8 cellular contexts compared by ENCODE assay signal in the genomic region with DNA sequence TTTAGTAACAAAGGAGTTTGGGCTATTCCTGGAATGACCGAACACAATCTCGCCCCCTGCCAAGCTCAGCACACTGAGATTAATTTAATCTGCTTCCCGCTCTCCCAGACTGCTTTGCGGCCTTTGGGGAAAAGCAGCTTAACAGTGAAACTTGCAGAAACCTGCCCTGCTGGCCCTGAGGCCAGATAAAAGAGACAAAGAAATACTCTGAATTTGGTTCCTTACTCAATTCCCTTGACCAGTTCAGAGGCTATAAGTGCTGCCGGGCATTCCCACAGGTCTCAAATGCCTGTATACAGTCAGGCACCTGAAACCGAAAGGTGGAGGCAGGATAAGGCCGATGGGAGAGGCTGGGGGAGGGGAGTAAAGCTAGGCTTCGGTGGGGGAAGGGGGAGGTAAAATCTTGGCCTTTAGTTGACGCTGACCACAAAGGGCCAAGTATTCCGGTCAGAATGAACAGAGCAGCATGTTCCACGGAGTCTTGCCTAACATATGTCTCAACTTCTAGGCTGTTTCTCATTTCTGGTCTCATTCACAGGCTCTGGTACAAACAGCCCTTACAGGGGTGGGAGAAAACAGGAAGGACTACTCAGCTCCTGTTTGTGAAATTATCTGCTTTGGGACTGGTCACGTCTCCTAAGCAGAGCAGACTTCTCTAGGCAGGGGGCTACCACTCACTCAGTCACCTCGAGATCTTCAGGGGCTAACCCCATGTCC. TPM values are rescaled to one million over a fixed set of nuclear protein-coding genes. Genes with fewer than 3 reads are reported as not detected.
DNase-seq lines count a peak whose midpoint lies in the region; ATAC-seq, FAIRE-seq and TF ChIP-seq lines count a peak whose summit lies in the region.

No MANE protein-coding gene starts in this region.

- DNase-seq in H9 (no peak), cardiac muscle cell (ENCODE audit: low read depth in 1 of 2, low spot score in 1 of 2) (peak; percentile 28 to 97), retinal pigment epithelial cell (ENCODE audit: low read depth) (peak; percentile 69), H54 (ENCODE audit: insufficient read length, low spot score) (no peak), DMS153 (lab: John Stamatoyannopoulos, UW) (no peak)

- no peak overlapping the region for H3K4me2 ChIP-seq in H9 (ENCODE audit: insufficient read depth, insufficient read length, low read length)

- H3K4me1 Mint-ChIP-seq in H9 = peaks cover 61 to 76% of the 10 kb centered on the region in 2 experiments

- H3K9me3 ChIP-seq in H9 (ENCODE audit: control insufficient read depth, low read depth, low read length) = no peaks in the 10 kb centered on the region
- H3K9me3 ChIP-seq in cardiac muscle cell (ENCODE audit: low read depth) = no peaks in the 10 kb centered on the region

- peaks cover 8% of the 10 kb centered on the region for H3K27me3 Mint-ChIP-seq in H9 (ENCODE audit: low read depth)

- H2BK5ac ChIP-seq in H9 (ENCODE audit: insufficient read length, low read length) = no peak overlapping the region

- H2BK20ac ChIP-seq in H9 (ENCODE audit: low read depth, low read length, poor library complexity, severe bottlenecking) = no peak overlapping the region

- H3K79me2 ChIP-seq in H9 (ENCODE audit: insufficient read depth, low read length) = no peaks in the 10 kb centered on the region

- H2BK120ac ChIP-seq in H9 (ENCODE audit: low read depth, low read length, poor library complexity, severe bottlenecking) = no peak overlapping the region

- no peaks in the 10 kb centered on the region for H3K79me1 ChIP-seq in H9 (ENCODE audit: insufficient read depth, low read depth, low read length, poor library complexity, severe bottlenecking)

- no peak overlapping the region for H3K4ac ChIP-seq in H9 (ENCODE audit: low read depth, low read length)

- H3K27me3 ChIP-seq in H9 (ENCODE audit: insufficient read depth, low read length) (no peaks in the 10 kb centered on the region), cardiac muscle cell (no peaks in the 10 kb centered on the region)

- no peak overlapping the region for H3K56ac ChIP-seq in H9 (ENCODE audit: insufficient read length, low read depth, low read length)

- H2BK15ac ChIP-seq in H9 (ENCODE audit: low read depth, low read length) = no peak overlapping the region

- no peaks in the 10 kb centered on the region for H3K23me2 ChIP-seq in H9 (ENCODE audit: insufficient read length, low read depth, low read length, poor library complexity, severe bottlenecking)

- no peak overlapping the region; the same call in 1 of the 2 replicates for H3K14ac ChIP-seq in H9 (ENCODE audit: insufficient read depth, low read length)

- H3K4me3 ChIP-seq in cardiac muscle cell (no peak overlapping the region), retinal pigment epithelial cell (ENCODE audit: low read length) (peak overlapping the region; percentile 26)

- H2BK12ac ChIP-seq in H9 (ENCODE audit: insufficient read length, low read depth, low read length) = no peak overlapping the region

- no peak overlapping the region for H3K9ac ChIP-seq in H9 (ENCODE audit: extremely low read depth, insufficient read length, low read length)

- H3K36me3 ChIP-seq in cardiac muscle cell = no peaks in the 10 kb centered on the region

- peak overlapping the region; percentile 2 for H3K18ac ChIP-seq in H9 (ENCODE audit: insufficient read length, low read depth, low read length)

- H3K9me3 Mint-ChIP-seq in H9 = no peaks in the 10 kb centered on the region

- no peak for ATAC-seq in HG02870 (IDR thresholded peaks at IDR 0.05; ENCODE audit: unreplicated experiment)
- no peak for ATAC-seq in HG03354 (IDR thresholded peaks at IDR 0.05; ENCODE audit: poor library complexity, severe bottlenecking, unreplicated experiment)

- H4K5ac ChIP-seq in H9 (ENCODE audit: insufficient read length, low read depth, low read length) = no peak overlapping the region

- H3K4me3 Mint-ChIP-seq in H9 = peak overlapping the region in 1 of 2 experiments; percentile 39; a peak in 1 of 5 replicates

- H3K27ac ChIP-seq in H9 (ENCODE audit: insufficient read length, low read depth, low read length) = no peak overlapping the region
- peak overlapping the region; percentile 95 for H3K27ac ChIP-seq in adipose tissue (ENCODE audit: low read depth, low read length)
- peak overlapping the region; percentile 88 for H3K27ac ChIP-seq in cardiac muscle cell

- TF ChIP-seq CTCF in H9 (conservative IDR thresholded peaks at IDR 0.05) (no peak), cardiac muscle cell (IDR thresholded peaks at IDR 0.05; ENCODE audit: low read depth, low read length) (no peak), retinal pigment epithelial cell (conservative IDR thresholded peaks at IDR 0.05; ENCODE audit: low read depth, low read length) (no peak)

- H4K91ac ChIP-seq in H9 (ENCODE audit: insufficient read length, low read depth, low read length) = no peak overlapping the region

- no peak overlapping the region for H2AK5ac ChIP-seq in H9 (ENCODE audit: insufficient read length, low read length)

- no peak overlapping the region for H3K23ac ChIP-seq in H9 (ENCODE audit: insufficient read length, low read depth, low read length)

- no peaks in the 10 kb centered on the region for H4K20me1 ChIP-seq in H9 (ENCODE audit: control insufficient read depth, insufficient read depth, insufficient read length)

- no CpG with 5 or more reads among the region's 13 CpGs for WGBS in H9 (ENCODE audit: extremely low coverage, insufficient read length, low lambda C conversion rate)
- WGBS in adipose tissue, 3 donors = 7 to 19% (median 12%) methylated on average over 13 of the region's 13 CpGs

- no peak overlapping the region for H4K8ac ChIP-seq in H9 (replicated peaks; ENCODE audit: insufficient read length, low read depth, low read length)

- no peak for TF ChIP-seq POLR2A in H54 (IDR thresholded peaks at IDR 0.05; ENCODE audit: low read depth, low read length)

- H3K4me1 ChIP-seq in H9 (ENCODE audit: insufficient read depth, low read length) (peaks cover 10% of the 10 kb centered on the region), cardiac muscle cell (ENCODE audit: low read depth) (peaks cover 56% of the 10 kb centered on the region)

- H3K36me3 Mint-ChIP-seq in H9 (ENCODE audit: insufficient read depth in 1 of 3, low read depth in 3 of 3) = peaks cover 0 to under 1% (median 0%) of the 10 kb centered on the region in 3 experiments; a peak in 1 of 7 replicates

- H2AFZ ChIP-seq in H9 (ENCODE audit: low read length) = no peak overlapping the region

- H3K27ac Mint-ChIP-seq in H9 = peak overlapping the region; percentile 37 to 98 (median 89); a peak in 6 of 7 replicates

- FAIRE-seq in H54 (lab: Jason Lieb, UNC) = no peak

- H3T11ph ChIP-seq in H9 (ENCODE audit: low read length) = no peak overlapping the region

RNA-seq across cellular contexts. Expression of a gene that starts 17.8 kb away (rescaled TPM):
- total RNA-seq in H9 (2021) (not detected in 2 replicates), cardiac muscle cell (not detected in 2 replicates)
- polyA plus RNA-seq in adipose tissue (under 1 TPM in 1 of 3 donors, not detected in 2; 0.25 TPM), cardiac muscle cell (0.57 TPM in 1 of 2 replicates, not detected in the other)

Comparison
In these comparisons a context has a peak if more than half of its experiments do, and no peak if none do; other contexts are left out.
1. DNase-seq: peak in cardiac muscle cell (2 of 2) and retinal pigment epithelial cell (single experiment); none in H9 (single experiment), H54 (single experiment) and DMS153 (single experiment).